In genomic region chr20:35187584-35188190, GRCh38 we compare ENCODE assay signal across 20 cellular contexts. TPM values are rescaled to one million over a fixed set of nuclear protein-coding genes. Genes with fewer than 3 reads are reported as not detected.
"Had no signal": no experiment of that assay in that cellular context is flagged by ENCODE, and none has a peak within 500 bp of the region (broad histone marks: within the 10 kb centered on the region; RNA-seq: fewer than 3 reads in every experiment).

No MANE protein-coding gene starts in this region.

- H3K27me3 ChIP-seq: foreskin keratinocyte, hepatocyte, neural progenitor cell, pancreas, suprapubic skin, thyroid gland, upper lobe of right lung, vagina had no signal

- DNase-seq: effector memory CD4-positive, alpha-beta T cell; foreskin keratinocyte; kidney; left cardiac atrium; left ventricle myocardium inferior; lower lobe of right lung; midbrain; nucleus accumbens; pancreas; right cardiac atrium; small intestine; stimulated activated CD4-positive, alpha-beta T cell treated with anti-CD3 and anti-CD28 coated beads, Interleukin-12 subunit alpha, Interleukin-12 subunit beta, amount 100 ng/mL, for 4 hours; stimulated activated naive CD4-positive, alpha-beta T cell; thyroid gland; upper lobe of right lung had no signal

- H3K4me2 ChIP-seq: hepatocyte, neural progenitor cell had no signal

- H3K4me1 ChIP-seq: suprapubic skin, vagina had no signal

- H3K9ac ChIP-seq: neural progenitor cell had no signal

- H3K4me3 ChIP-seq: hepatocyte, left ventricle myocardium inferior, lower lobe of right lung, neural progenitor cell, pancreas, suprapubic skin, thyroid gland, upper lobe of right lung, vagina had no signal

- H2AFZ ChIP-seq: hepatocyte, neural progenitor cell had no signal

- H3K36me3 ChIP-seq: lower lobe of right lung, neural progenitor cell, pancreas, suprapubic skin, thyroid gland, upper lobe of right lung, vagina had no signal

- H3K27ac ChIP-seq: foreskin keratinocyte, hepatocyte, left ventricle myocardium inferior, lower lobe of right lung, neural progenitor cell, suprapubic skin, thyroid gland, upper lobe of right lung, vagina had no signal

- H3K79me2 ChIP-seq: hepatocyte had no signal

- H3K9me3 ChIP-seq: left ventricle myocardium inferior, lower lobe of right lung, pancreas, suprapubic skin, thyroid gland, upper lobe of right lung, vagina had no signal

RNA-seq across cellular contexts. Expression of gene MMP24, which starts 38.8 kb away (rescaled TPM):
- total RNA-seq: natural killer cell treated with Interleukin-12 subunit alpha and Interleukin-12 subunit beta and Interleukin-15 and Interleukin-18, amount 100 ng/mL, for 72 hours had no signal
